Comparison of ENCODE assay signal across 1 cellular context in the genomic region with DNA sequence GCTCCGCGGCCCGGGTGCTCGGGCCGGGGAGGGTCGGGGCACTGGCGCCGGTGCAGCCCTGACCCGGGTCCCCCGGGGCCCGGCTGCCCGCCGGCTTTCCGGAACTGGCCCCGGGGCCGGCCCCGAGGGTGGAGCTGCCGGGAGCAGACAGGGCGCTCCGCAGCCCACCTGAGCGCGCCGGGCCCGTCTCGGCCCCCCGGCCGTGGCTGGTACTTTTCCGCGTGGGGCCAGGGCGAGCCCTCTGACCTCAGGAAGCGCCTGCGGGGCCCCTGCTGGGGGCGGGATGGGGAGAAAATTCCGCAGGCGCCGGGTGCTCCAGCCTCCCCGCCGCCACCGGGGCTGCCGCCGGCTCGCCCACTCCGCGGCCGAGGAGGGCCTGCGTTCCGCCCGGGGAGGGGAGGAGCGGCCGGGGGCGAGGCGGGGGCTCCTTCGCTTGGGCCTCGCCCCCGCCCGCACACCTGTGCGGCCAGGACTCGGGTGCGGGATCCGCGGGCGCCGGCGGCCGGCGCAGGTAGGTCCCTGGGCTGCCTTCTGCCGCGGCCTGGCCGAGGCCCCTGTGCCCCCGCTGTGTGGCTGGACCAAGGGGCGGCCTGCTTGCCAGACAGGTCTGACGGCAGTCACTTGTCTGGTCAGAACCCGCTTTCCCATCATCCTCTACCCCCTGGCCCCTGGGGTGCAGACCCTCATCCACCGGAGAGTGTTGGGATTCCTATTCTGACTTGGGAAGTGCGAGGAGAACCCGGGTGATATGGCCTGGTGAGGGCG.
TF ChIP-seq lines count a peak whose summit lies in the region.

No MANE protein-coding gene starts in this region.

TF ChIP-seq in K562, 482 proteins besides CTCF, POLR2A, EP300 and RAD21 (continues in another document):
- TF ChIP-seq, protein P1, sequence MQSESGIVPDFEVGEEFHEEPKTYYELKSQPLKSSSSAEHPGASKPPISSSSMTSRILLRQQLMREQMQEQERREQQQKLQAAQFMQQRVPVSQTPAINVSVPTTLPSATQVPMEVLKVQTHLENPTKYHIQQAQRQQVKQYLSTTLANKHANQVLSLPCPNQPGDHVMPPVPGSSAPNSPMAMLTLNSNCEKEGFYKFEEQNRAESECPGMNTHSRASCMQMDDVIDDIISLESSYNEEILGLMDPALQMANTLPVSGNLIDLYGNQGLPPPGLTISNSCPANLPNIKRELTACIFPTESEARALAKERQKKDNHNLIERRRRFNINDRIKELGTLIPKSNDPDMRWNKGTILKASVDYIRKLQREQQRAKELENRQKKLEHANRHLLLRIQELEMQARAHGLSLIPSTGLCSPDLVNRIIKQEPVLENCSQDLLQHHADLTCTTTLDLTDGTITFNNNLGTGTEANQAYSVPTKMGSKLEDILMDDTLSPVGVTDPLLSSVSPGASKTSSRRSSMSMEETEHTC (IDR thresholded peaks at IDR 0.05): no peak
- TF ChIP-seq, protein P2, sequence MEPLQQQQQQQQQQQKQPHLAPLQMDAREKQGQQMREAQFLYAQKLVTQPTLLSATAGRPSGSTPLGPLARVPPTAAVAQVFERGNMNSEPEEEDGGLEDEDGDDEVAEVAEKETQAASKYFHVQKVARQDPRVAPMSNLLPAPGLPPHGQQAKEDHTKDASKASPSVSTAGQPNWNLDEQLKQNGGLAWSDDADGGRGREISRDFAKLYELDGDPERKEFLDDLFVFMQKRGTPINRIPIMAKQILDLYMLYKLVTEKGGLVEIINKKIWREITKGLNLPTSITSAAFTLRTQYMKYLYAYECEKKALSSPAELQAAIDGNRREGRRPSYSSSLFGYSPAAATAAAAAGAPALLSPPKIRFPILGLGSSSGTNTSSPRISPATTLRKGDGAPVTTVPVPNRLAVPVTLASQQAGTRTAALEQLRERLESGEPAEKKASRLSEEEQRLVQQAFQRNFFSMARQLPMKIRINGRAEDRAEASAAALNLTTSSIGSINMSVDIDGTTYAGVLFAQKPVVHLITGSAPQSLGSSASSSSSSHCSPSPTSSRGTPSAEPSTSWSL (CRISPR knock-in tag; IDR thresholded peaks at IDR 0.05; ENCODE audit: borderline replicate concordance): no peak
- TF ChIP-seq, protein P3, sequence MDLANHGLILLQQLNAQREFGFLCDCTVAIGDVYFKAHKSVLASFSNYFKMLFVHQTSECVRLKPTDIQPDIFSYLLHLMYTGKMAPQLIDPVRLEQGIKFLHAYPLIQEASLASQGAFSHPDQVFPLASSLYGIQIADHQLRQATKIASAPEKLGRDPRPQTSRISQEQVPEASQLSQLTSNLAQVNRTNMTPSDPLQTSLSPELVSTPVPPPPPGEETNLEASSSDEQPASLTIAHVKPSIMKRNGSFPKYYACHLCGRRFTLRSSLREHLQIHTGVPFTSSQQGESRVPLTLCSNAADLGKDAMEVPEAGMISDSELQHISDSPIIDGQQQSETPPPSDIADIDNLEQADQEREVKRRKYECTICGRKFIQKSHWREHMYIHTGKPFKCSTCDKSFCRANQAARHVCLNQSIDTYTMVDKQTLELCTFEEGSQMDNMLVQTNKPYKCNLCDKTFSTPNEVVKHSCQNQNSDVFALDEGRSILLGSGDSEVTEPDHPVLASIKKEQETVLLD (IDR thresholded peaks at IDR 0.05): no peak
- peak in 1 of 2 experiments; percentile 31; a peak in 1 of 4 replicates for TF ChIP-seq MAZ (CRISPR knock-in tag; conservative IDR thresholded peaks at IDR 0.05 in 1 of 2, IDR thresholded peaks at IDR 0.05 in 1 of 2)
- TF ChIP-seq CHD1 (IDR thresholded peaks at IDR 0.05; ENCODE audit: low read length): peak; percentile 78
- TF ChIP-seq, protein P4, sequence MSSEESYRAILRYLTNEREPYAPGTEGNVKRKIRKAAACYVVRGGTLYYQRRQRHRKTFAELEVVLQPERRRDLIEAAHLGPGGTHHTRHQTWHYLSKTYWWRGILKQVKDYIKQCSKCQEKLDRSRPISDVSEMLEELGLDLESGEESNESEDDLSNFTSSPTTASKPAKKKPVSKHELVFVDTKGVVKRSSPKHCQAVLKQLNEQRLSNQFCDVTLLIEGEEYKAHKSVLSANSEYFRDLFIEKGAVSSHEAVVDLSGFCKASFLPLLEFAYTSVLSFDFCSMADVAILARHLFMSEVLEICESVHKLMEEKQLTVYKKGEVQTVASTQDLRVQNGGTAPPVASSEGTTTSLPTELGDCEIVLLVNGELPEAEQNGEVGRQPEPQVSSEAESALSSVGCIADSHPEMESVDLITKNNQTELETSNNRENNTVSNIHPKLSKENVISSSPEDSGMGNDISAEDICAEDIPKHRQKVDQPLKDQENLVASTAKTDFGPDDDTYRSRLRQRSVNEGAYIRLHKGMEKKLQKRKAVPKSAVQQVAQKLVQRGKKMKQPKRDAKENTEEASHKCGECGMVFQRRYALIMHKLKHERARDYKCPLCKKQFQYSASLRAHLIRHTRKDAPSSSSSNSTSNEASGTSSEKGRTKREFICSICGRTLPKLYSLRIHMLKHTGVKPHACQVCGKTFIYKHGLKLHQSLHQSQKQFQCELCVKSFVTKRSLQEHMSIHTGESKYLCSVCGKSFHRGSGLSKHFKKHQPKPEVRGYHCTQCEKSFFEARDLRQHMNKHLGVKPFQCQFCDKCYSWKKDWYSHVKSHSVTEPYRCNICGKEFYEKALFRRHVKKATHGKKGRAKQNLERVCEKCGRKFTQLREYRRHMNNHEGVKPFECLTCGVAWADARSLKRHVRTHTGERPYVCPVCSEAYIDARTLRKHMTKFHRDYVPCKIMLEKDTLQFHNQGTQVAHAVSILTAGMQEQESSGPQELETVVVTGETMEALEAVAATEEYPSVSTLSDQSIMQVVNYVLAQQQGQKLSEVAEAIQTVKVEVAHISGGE (CRISPR knock-in tag; IDR thresholded peaks at IDR 0.05): peak in 1 of 3 experiments; percentile 15; a peak in 2 of 6 replicates
- TF ChIP-seq ZNF232 (CRISPR knock-in tag; IDR thresholded peaks at IDR 0.05): no peak
- TF ChIP-seq, protein P5, sequence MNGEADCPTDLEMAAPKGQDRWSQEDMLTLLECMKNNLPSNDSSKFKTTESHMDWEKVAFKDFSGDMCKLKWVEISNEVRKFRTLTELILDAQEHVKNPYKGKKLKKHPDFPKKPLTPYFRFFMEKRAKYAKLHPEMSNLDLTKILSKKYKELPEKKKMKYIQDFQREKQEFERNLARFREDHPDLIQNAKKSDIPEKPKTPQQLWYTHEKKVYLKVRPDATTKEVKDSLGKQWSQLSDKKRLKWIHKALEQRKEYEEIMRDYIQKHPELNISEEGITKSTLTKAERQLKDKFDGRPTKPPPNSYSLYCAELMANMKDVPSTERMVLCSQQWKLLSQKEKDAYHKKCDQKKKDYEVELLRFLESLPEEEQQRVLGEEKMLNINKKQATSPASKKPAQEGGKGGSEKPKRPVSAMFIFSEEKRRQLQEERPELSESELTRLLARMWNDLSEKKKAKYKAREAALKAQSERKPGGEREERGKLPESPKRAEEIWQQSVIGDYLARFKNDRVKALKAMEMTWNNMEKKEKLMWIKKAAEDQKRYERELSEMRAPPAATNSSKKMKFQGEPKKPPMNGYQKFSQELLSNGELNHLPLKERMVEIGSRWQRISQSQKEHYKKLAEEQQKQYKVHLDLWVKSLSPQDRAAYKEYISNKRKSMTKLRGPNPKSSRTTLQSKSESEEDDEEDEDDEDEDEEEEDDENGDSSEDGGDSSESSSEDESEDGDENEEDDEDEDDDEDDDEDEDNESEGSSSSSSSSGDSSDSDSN (IDR thresholded peaks at IDR 0.05; ENCODE audit: borderline replicate concordance in 1 of 2, low read depth in 2 of 2, low read length in 2 of 2): peak in 1 of 2 experiments; percentile 54; a peak in 1 of 4 replicates
- TF ChIP-seq ZC3H8 (IDR thresholded peaks at IDR 0.05): no peak
- TF ChIP-seq NR2C2 (CRISPR knock-in tag; IDR thresholded peaks at IDR 0.05): no peak
- TF ChIP-seq NR2C2 (tag; IDR thresholded peaks at IDR 0.05): peak; percentile 63
- no peak for TF ChIP-seq SMARCC2 (IDR thresholded peaks at IDR 0.05; ENCODE audit: low read depth)
- TF ChIP-seq, protein P6, sequence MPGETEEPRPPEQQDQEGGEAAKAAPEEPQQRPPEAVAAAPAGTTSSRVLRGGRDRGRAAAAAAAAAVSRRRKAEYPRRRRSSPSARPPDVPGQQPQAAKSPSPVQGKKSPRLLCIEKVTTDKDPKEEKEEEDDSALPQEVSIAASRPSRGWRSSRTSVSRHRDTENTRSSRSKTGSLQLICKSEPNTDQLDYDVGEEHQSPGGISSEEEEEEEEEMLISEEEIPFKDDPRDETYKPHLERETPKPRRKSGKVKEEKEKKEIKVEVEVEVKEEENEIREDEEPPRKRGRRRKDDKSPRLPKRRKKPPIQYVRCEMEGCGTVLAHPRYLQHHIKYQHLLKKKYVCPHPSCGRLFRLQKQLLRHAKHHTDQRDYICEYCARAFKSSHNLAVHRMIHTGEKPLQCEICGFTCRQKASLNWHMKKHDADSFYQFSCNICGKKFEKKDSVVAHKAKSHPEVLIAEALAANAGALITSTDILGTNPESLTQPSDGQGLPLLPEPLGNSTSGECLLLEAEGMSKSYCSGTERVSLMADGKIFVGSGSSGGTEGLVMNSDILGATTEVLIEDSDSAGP (CRISPR knock-in tag; IDR thresholded peaks at IDR 0.05): no peak
- 0 out of 2 replicates have a peak, but pooled peaks have one; percentile 20 for TF ChIP-seq ZNF431 (CRISPR knock-in tag; IDR thresholded peaks at IDR 0.05)
- TF ChIP-seq, protein P7, sequence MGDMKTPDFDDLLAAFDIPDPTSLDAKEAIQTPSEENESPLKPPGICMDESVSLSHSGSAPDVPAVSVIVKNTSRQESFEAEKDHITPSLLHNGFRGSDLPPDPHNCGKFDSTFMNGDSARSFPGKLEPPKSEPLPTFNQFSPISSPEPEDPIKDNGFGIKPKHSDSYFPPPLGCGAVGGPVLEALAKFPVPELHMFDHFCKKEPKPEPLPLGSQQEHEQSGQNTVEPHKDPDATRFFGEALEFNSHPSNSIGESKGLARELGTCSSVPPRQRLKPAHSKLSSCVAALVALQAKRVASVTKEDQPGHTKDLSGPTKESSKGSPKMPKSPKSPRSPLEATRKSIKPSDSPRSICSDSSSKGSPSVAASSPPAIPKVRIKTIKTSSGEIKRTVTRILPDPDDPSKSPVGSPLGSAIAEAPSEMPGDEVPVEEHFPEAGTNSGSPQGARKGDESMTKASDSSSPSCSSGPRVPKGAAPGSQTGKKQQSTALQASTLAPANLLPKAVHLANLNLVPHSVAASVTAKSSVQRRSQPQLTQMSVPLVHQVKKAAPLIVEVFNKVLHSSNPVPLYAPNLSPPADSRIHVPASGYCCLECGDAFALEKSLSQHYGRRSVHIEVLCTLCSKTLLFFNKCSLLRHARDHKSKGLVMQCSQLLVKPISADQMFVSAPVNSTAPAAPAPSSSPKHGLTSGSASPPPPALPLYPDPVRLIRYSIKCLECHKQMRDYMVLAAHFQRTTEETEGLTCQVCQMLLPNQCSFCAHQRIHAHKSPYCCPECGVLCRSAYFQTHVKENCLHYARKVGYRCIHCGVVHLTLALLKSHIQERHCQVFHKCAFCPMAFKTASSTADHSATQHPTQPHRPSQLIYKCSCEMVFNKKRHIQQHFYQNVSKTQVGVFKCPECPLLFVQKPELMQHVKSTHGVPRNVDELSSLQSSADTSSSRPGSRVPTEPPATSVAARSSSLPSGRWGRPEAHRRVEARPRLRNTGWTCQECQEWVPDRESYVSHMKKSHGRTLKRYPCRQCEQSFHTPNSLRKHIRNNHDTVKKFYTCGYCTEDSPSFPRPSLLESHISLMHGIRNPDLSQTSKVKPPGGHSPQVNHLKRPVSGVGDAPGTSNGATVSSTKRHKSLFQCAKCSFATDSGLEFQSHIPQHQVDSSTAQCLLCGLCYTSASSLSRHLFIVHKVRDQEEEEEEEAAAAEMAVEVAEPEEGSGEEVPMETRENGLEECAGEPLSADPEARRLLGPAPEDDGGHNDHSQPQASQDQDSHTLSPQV (IDR thresholded peaks at IDR 0.05): no peak
- no peak for TF ChIP-seq PHF21A (IDR thresholded peaks at IDR 0.05; ENCODE audit: borderline replicate concordance, low read depth)
- TF ChIP-seq POLR2AphosphoS2 (IDR thresholded peaks at IDR 0.05; ENCODE audit: low read length): no peak
- no peak for TF ChIP-seq RBBP5 (IDR thresholded peaks at IDR 0.05; ENCODE audit: borderline replicate concordance, insufficient read depth, low read length, poor library complexity, severe bottlenecking)
- TF ChIP-seq SRSF3 (IDR thresholded peaks at IDR 0.05; ENCODE audit: insufficient read depth, low read length): 0 out of 2 replicates have a peak, but pooled peaks have one; percentile 10
- no peak for TF ChIP-seq ERF (CRISPR knock-in tag; IDR thresholded peaks at IDR 0.05)
- TF ChIP-seq HMGN3 (IDR thresholded peaks at IDR 0.05; ENCODE audit: borderline replicate concordance, extremely low read depth, insufficient read length, low read depth, low read length): peak; percentile 27
- no peak for TF ChIP-seq FOSL1 (tag; conservative IDR thresholded peaks at IDR 0.05)
- TF ChIP-seq, protein P8, sequence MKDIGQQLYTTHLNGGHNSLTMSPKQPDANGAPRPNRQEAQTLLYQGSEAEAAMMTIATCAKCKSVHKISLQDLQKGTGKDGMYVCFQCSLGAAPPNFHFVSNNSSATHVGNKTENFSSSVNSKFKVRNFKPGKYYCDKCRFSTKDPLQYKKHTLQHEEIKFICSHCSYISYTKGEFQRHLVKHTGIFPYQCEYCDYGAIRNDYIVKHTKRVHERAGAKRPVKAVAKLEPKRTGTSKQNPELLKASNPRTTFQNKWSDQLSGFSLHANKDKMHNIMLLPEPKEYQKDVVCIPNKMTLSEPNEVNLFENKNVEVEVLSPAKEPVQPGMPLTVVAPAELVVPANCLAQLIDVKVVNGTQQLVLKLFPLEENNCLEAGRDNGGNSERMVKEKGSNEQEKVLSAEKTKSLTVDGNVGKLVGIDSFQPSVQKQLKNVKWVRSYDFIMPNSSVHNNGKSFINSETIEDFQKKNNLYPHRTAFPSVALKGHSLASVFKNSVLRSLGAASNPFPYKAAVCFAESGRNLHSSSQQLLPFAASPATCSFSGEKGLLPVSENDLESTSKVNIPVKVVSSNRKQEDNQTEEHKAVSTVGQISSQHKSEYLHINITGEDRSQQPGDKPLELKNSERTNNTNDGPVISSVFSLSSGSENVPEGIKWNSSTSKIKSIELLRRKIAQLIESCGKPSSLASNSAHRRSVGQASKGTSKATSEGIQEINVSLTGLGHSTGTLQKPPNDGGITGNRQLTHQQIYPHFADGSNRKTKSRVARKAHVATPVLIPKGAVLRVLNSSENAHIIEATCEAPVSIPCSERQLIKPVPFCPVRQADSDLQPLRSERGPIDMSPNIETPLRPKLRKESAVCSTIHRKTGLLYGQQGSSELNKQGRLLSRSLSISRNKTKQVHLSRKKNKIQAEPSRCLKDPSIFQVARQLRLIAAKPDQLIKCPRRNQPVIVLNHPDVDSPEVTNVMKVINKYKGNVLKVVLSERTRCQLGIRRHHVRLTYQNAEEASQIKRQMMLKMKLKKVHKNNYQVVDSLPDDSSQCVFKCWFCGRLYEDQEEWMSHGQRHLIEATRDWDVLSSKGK (CRISPR knock-in tag; IDR thresholded peaks at IDR 0.05): no peak
- TF ChIP-seq ASH1L (IDR thresholded peaks at IDR 0.05; ENCODE audit: borderline replicate concordance, low read depth, partially characterized antibody): no peak
- TF ChIP-seq FOXJ3 (CRISPR knock-in tag; IDR thresholded peaks at IDR 0.05): no peak
- TF ChIP-seq, protein P9, sequence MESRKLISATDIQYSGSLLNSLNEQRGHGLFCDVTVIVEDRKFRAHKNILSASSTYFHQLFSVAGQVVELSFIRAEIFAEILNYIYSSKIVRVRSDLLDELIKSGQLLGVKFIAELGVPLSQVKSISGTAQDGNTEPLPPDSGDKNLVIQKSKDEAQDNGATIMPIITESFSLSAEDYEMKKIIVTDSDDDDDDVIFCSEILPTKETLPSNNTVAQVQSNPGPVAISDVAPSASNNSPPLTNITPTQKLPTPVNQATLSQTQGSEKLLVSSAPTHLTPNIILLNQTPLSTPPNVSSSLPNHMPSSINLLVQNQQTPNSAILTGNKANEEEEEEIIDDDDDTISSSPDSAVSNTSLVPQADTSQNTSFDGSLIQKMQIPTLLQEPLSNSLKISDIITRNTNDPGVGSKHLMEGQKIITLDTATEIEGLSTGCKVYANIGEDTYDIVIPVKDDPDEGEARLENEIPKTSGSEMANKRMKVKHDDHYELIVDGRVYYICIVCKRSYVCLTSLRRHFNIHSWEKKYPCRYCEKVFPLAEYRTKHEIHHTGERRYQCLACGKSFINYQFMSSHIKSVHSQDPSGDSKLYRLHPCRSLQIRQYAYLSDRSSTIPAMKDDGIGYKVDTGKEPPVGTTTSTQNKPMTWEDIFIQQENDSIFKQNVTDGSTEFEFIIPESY (CRISPR knock-in tag; IDR thresholded peaks at IDR 0.05): no peak
- TF ChIP-seq RBFOX2 (IDR thresholded peaks at IDR 0.05; ENCODE audit: low read depth, low read length): peak; percentile 68
- no peak for TF ChIP-seq ZNF165 (CRISPR knock-in tag; IDR thresholded peaks at IDR 0.05; ENCODE audit: borderline replicate concordance)
